In the genomic region with DNA sequence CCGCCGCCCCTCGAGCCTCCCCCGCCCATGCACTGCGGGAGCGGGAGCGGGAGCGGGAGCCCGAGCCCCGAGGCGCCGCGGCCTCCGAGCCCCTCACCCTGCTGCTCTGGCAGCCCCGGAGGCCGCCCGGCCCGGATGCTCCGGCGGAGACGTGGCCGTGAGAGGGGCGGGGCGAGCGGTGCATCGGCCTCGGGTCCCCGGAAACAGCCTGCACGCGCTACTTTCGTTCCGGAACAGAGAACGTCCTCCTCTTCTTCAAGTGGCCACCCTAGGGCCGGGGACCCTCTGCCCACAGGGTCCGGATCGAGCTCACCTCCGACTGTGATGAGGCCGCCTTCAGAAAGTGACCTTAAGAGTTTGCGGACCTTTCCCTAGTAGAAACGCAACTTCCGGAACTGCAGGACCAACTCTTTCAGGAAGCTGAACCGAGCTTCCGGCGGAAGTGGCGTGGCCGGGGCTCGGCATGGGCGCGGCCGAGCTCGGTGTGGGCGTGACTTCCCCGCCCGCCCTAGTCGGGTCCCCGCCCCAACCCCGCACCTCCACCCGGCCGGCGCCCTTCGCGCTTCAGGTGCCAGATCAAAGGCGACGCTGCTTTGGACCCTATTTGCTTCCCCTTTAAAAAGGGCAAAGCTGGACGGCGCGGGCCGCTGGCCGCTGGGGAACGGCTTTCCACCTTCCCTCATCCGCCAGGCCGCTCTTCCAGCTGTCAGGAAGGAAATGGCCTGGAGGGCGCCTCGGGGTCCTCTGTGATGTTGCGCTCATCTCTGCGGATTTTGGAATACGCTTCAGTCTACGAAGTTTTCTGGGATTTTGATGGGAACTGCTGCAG, we compare ENCODE assay signal across 8 cellular contexts. TPM values are rescaled to one million over a fixed set of nuclear protein-coding genes. Genes with fewer than 3 reads are reported as not detected.
A peak's percentile ranks its signal among the peaks of the same experiment; 100 is the strongest.
DNase-seq lines count a peak whose midpoint lies in the region; ATAC-seq, FAIRE-seq and TF ChIP-seq lines count a peak whose summit lies in the region.

A gene with protein sequence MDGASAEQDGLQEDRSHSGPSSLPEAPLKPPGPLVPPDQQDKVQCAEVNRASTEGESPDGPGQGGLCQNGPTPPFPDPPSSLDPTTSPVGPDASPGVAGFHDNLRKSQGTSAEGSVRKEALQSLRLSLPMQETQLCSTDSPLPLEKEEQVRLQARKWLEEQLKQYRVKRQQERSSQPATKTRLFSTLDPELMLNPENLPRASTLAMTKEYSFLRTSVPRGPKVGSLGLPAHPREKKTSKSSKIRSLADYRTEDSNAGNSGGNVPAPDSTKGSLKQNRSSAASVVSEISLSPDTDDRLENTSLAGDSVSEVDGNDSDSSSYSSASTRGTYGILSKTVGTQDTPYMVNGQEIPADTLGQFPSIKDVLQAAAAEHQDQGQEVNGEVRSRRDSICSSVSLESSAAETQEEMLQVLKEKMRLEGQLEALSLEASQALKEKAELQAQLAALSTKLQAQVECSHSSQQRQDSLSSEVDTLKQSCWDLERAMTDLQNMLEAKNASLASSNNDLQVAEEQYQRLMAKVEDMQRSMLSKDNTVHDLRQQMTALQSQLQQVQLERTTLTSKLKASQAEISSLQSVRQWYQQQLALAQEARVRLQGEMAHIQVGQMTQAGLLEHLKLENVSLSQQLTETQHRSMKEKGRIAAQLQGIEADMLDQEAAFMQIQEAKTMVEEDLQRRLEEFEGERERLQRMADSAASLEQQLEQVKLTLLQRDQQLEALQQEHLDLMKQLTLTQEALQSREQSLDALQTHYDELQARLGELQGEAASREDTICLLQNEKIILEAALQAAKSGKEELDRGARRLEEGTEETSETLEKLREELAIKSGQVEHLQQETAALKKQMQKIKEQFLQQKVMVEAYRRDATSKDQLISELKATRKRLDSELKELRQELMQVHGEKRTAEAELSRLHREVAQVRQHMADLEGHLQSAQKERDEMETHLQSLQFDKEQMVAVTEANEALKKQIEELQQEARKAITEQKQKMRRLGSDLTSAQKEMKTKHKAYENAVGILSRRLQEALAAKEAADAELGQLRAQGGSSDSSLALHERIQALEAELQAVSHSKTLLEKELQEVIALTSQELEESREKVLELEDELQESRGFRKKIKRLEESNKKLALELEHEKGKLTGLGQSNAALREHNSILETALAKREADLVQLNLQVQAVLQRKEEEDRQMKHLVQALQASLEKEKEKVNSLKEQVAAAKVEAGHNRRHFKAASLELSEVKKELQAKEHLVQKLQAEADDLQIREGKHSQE (N-terminal part only) (minus strand): TSS at position 164 of the 829 bp plus-strand sequence. CDS start 6,741 bp downstream, outside the sequence.

- WGBS in heart left ventricle, 4 donors: 3 to 15% (median 7%) methylated on average over 11 to 78 of the region's 78 CpGs
- 6 to 51% methylated on average over 3 to 49 of the region's 78 CpGs for WGBS in transverse colon (ENCODE audit: low coverage in 1 of 2), 2 donors

- peak; percentile 89 for ATAC-seq in HG02840 (IDR thresholded peaks at IDR 0.05; ENCODE audit: low FRiP score, unreplicated experiment)
- ATAC-seq in heart left ventricle: peak; percentile 96 to 98 (median 96)

- in situ Hi-C loops in transverse colon (cut with MboI; ENCODE audit: low pct_ligation_motif_present in 1 of 4, low pct_unique_long_range_greater_than_20kb in 1 of 4, low sequenced_read_pairs in 3 of 4): no loop called here

- peaks cover 17% of the 10 kb centered on the region for H3K4me1 ChIP-seq in adipocyte (ENCODE audit: control insufficient read depth, insufficient read depth, low read length)
- peaks cover 0 to 28% (median 20%) of the 10 kb centered on the region in 12 donors for H3K4me1 ChIP-seq in heart left ventricle
- peaks cover 14 to 34% (median 18%) of the 10 kb centered on the region in 4 donors for H3K4me1 ChIP-seq in transverse colon

- H3K36me3 ChIP-seq in adipocyte (ENCODE audit: control insufficient read depth, insufficient read depth, low read length, severe bottlenecking) (peaks cover 60% of the 10 kb centered on the region), heart left ventricle (peaks cover 0 to 59% (median 42%) of the 10 kb centered on the region in 9 donors), transverse colon (peaks cover 0 to 6% (median 0%) of the 10 kb centered on the region in 4 donors)

- H3K4me3 ChIP-seq in adipocyte (ENCODE audit: low read length): peak within 1 kb of the TSS; percentile 96
- peak within 1 kb of the TSS; percentile 57 to 98 (median 90) for H3K4me3 ChIP-seq in heart left ventricle
- peak within 1 kb of the TSS; percentile 53 to 95 (median 74) for H3K4me3 ChIP-seq in transverse colon

- intact Hi-C loops in heart left ventricle (cut with DNase I): loop anchor here in 2 of 10 donors (2.0 to 5.0 kb wide), 2 partner anchors 58 kb away; a partner anchor contains a TSS
- intact Hi-C loops in transverse colon (cut with DNase I; ENCODE audit: low total_unique reads): loop anchor here (10.0 kb wide), 1 partner anchor 624 kb away; no protein-coding TSS in a partner anchor

- TF ChIP-seq POLR2A in GM12892 (IDR thresholded peaks at IDR 0.05; ENCODE audit: low read depth, low read length) (peak; percentile 67; the same call in 1 of the 2 replicates), heart left ventricle (IDR thresholded peaks at IDR 0.05) (peak in 1 of 2 donors; percentile 38), transverse colon (IDR thresholded peaks at IDR 0.05) (peak; percentile 78)

- no peaks in the 10 kb centered on the region for H3K27me3 ChIP-seq in adipocyte (replicated peaks; ENCODE audit: control insufficient read depth, insufficient read depth, low read length)
- no peaks in the 10 kb centered on the region for H3K27me3 ChIP-seq in heart left ventricle
- no peaks in the 10 kb centered on the region for H3K27me3 ChIP-seq in transverse colon

- FAIRE-seq in GM12892 (lab: Jason Lieb, UNC): peak; percentile 97

- peak within 1 kb of the TSS; percentile 92 to 100 (median 98) for H3K27ac ChIP-seq in heart left ventricle
- peak within 1 kb of the TSS; percentile 94 to 97 (median 96) for H3K27ac ChIP-seq in transverse colon

- TF ChIP-seq EP300 in transverse colon (IDR thresholded peaks at IDR 0.05; ENCODE audit: low read depth): peak; percentile 58

- H3K9ac ChIP-seq in adipocyte (ENCODE audit: low read length): peak within 1 kb of the TSS; percentile 99

- DNase-seq in GM12892 (ENCODE audit: insufficient read length): peak; percentile 98
- peak; percentile 47 for DNase-seq in NCI-H1436 treated with DMSO at 0.1 percent for 48 hours (lab: John Stamatoyannopoulos, UW)
- peak; percentile 95 for DNase-seq in T follicular helper cell (ENCODE audit: low read depth)
- peak; percentile 98 for DNase-seq in adipocyte (ENCODE audit: low read depth)
- DNase-seq in heart left ventricle: peak; percentile 94 to 97 (median 95)
- DNase-seq in pons (ENCODE audit: low spot score): peak; percentile 91
- DNase-seq in transverse colon: peak; percentile 96

- TF ChIP-seq CTCF in heart left ventricle (IDR thresholded peaks at IDR 0.05) (no peak), transverse colon (IDR thresholded peaks at IDR 0.05) (no peak)

- no peaks in the 10 kb centered on the region for H3K9me3 ChIP-seq in adipocyte (ENCODE audit: control insufficient read depth, low read length)
- H3K9me3 ChIP-seq in heart left ventricle: no peaks in the 10 kb centered on the region
- no peaks in the 10 kb centered on the region for H3K9me3 ChIP-seq in transverse colon

RNA-seq across cellular contexts. Expression of the gene that starts here (rescaled TPM):
- polyA plus RNA-seq in GM12892 (2012; ENCODE audit: missing spikeins): 14.0 TPM
- total RNA-seq in heart left ventricle: 10 to 100 TPM; 28.3 to 46.2 (median 37.3) TPM
- polyA plus RNA-seq in heart left ventricle: 10 to 100 TPM; 12.0 to 34.3 TPM
- total RNA-seq in transverse colon: 100 to 1,000 TPM in 2 of 4 donors, 10 to 100 TPM in 2; 90.9 to 113 (median 99.9) TPM

Comparison
In these comparisons a context has a peak if more than half of its experiments do, and no peak if none do; other contexts are left out.
1. Peak in every context shown above with its lines: DNase-seq, ATAC-seq, H3K4me3 ChIP-seq and H3K27ac ChIP-seq.
2. DNase-seq: peak in every context shown above with its lines; median percentile 98 in GM12892; 98 in adipocyte; 96 in transverse colon; 95 in T follicular helper cell; 95 in heart left ventricle; 91 in pons; 47 in NCI-H1436 treated with DMSO at 0.1 percent for 48 hours.